In the genomic region with DNA sequence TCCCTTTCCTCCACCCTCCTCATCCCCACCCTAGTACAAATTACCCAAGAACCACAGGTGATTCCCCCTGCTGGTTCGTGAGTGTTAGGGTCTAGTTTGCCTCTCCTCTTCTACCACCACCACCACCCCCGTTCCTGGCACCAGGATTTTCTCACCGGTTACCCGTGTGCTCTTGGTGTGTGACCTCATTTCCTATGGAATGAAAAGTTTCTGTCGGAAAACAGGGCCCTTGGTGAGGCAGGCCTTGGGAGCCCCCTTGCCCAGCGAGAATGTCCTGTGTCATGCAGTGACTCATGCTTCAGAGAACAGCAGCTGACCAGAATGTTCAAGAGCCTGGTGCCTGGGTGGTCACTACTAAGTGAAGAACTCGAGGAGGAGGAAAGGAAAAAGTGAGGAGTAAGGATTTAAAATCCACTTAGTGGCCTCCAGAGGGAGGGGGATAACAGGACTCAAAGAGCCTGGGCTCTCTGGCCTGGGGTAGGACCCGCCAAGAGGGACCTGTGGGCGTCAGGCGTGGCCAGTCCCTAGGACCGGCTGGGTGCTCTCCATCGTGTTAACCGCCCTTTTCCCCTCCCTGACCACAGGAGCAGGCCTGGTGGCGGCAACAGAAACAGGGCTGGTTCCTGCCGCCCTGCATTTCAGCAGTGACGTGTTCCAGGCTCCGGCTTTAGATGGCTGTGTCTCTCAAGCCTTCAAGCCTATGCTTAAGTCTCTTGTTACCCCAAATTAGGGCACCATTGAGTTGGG, we compare ENCODE assay signal across 8 cellular contexts. TPM values are rescaled to one million over a fixed set of nuclear protein-coding genes. Genes with fewer than 3 reads are reported as not detected.
DNase-seq lines count a peak whose midpoint lies in the region; ATAC-seq, FAIRE-seq and TF ChIP-seq lines count a peak whose summit lies in the region.

No MANE protein-coding gene starts in this region.

- H2AK5ac ChIP-seq in mesenchymal stem cell (ENCODE audit: low read length, severe bottlenecking), result peak overlapping the region; percentile 77

- H3K27ac ChIP-seq in BLaER1 treated with 17β-estradiol and CSF1 and Interleukin-3, amounts not matched to agents 10 nM and 100 nM, result no peak overlapping the region
- H3K27ac ChIP-seq in PC-3 (ENCODE audit: low read length) (peak overlapping the region; percentile 86), mesenchymal stem cell (ENCODE audit: low read length, poor library complexity, severe bottlenecking) (peak overlapping the region; percentile 99)

- peak overlapping the region in 1 of 2 experiments; percentile 86 for H3K14ac ChIP-seq in mesenchymal stem cell (ENCODE audit: low read length in 2 of 2)

- peak overlapping the region; percentile 94 for H2BK120ac ChIP-seq in mesenchymal stem cell (ENCODE audit: low read depth, low read length)

- peaks cover 0 to 82% (median 41%) of the 10 kb centered on the region in 11 experiments; a peak in 18 of 22 replicates for H4K20me1 ChIP-seq in BLaER1 treated with 17β-estradiol and CSF1 and Interleukin-3, amounts not matched to agents 10 nM and 100 nM
- no peaks in the 10 kb centered on the region for H4K20me1 ChIP-seq in PC-3 (ENCODE audit: low read length)

- BruUV-seq in PC-3 (replicated peaks; lab: Mats Ljungman, UMichigan), result TSS peak; percentile 89

- no peaks in the 10 kb centered on the region for H3K9me3 Mint-ChIP-seq in effector memory CD8-positive, alpha-beta T cell
- H3K9me3 Mint-ChIP-seq in type B pancreatic cell, result no peaks in the 10 kb centered on the region

- H3K4me1 Mint-ChIP-seq in effector memory CD8-positive, alpha-beta T cell (ENCODE audit: low read depth in 2 of 2), result peaks cover 2 to 9% of the 10 kb centered on the region in 2 donors
- peaks cover 60% of the 10 kb centered on the region for H3K4me1 Mint-ChIP-seq in type B pancreatic cell (ENCODE audit: unreplicated experiment)

- H3F3A ChIP-seq in PC-3 (ENCODE audit: low read length, unreplicated experiment), result peaks cover 4% of the 10 kb centered on the region

- H3K4me3 Mint-ChIP-seq in effector memory CD8-positive, alpha-beta T cell, result peak overlapping the region; percentile 63 to 74
- peak overlapping the region; percentile 83 for H3K4me3 Mint-ChIP-seq in type B pancreatic cell

- peak; percentile 75 for ATAC-seq in PC-3
- peak; percentile 58 for ATAC-seq in effector memory CD8-positive, alpha-beta T cell (replicated peaks)
- no peak for ATAC-seq in HG03571 (IDR thresholded peaks at IDR 0.05; ENCODE audit: unreplicated experiment)

- H3K9ac ChIP-seq in BLaER1 treated with 17β-estradiol and CSF1 and Interleukin-3, amounts not matched to agents 10 nM and 100 nM, result no peak overlapping the region
- H3K9ac ChIP-seq in PC-3 (ENCODE audit: low read length) (peak overlapping the region; percentile 65), mesenchymal stem cell (ENCODE audit: low read length) (peak overlapping the region; percentile 88)

- H3K4me3 ChIP-seq in BLaER1 treated with 17β-estradiol and CSF1 and Interleukin-3, amounts not matched to agents 10 nM and 100 nM, result 0 out of 20 replicates have a peak overlapping the region, but pooled peaks of 1 of the 10 experiments have one; percentile 43
- peak overlapping the region; percentile 72 for H3K4me3 ChIP-seq in PC-3 (ENCODE audit: low read length)
- peak overlapping the region in 1 of 2 experiments; percentile 59 for H3K4me3 ChIP-seq in mesenchymal stem cell (ENCODE audit: insufficient read depth in 1 of 2, low read depth in 1 of 2, low read length in 2 of 2)

- CTCF ChIA-PET in PC-3 (lab: Charles Lee), result no interaction called here

- peak overlapping the region; percentile 45 to 79 (median 66) for H3K4me2 ChIP-seq in BLaER1 treated with 17β-estradiol and CSF1 and Interleukin-3, amounts not matched to agents 10 nM and 100 nM
- H3K4me2 ChIP-seq in PC-3 (ENCODE audit: low read length) (peak overlapping the region; percentile 97), mesenchymal stem cell (ENCODE audit: low read length, poor library complexity, severe bottlenecking) (peak overlapping the region; percentile 65)

- peak overlapping the region; percentile 97 for H2BK5ac ChIP-seq in mesenchymal stem cell (ENCODE audit: low read depth, low read length, poor library complexity, severe bottlenecking)

- no peaks in the 10 kb centered on the region for H3K9me2 ChIP-seq in PC-3 (replicated peaks; ENCODE audit: low read length)

- H3K9me3 ChIP-seq in BLaER1 treated with 17β-estradiol and CSF1 and Interleukin-3, amounts not matched to agents 10 nM and 100 nM (replicated peaks in 1 of 11), result no peaks in the 10 kb centered on the region
- H3K9me3 ChIP-seq in PC-3 (ENCODE audit: low read length) (no peaks in the 10 kb centered on the region), mesenchymal stem cell (ENCODE audit: control insufficient read depth, low read length) (no peaks in the 10 kb centered on the region)

- H3K36me3 Mint-ChIP-seq in effector memory CD8-positive, alpha-beta T cell (ENCODE audit: insufficient read depth), result no peaks in the 10 kb centered on the region
- H3K36me3 Mint-ChIP-seq in type B pancreatic cell, result peaks cover 14% of the 10 kb centered on the region

- peaks cover 48 to 75% of the 10 kb centered on the region in 2 donors for H3K27me3 Mint-ChIP-seq in effector memory CD8-positive, alpha-beta T cell
- H3K27me3 Mint-ChIP-seq in type B pancreatic cell, result no peaks in the 10 kb centered on the region

- peaks cover 34 to 45% (median 40%) of the 10 kb centered on the region in 11 experiments for H3K27me3 ChIP-seq in BLaER1 treated with 17β-estradiol and CSF1 and Interleukin-3, amounts not matched to agents 10 nM and 100 nM
- H3K27me3 ChIP-seq in PC-3 (ENCODE audit: low read length) (no peaks in the 10 kb centered on the region), mesenchymal stem cell (ENCODE audit: control insufficient read depth in 1 of 2, insufficient read depth in 1 of 2, low read length in 2 of 2) (no peaks in the 10 kb centered on the region)

- no peak overlapping the region for H3K27ac Mint-ChIP-seq in effector memory CD8-positive, alpha-beta T cell
- peak overlapping the region; percentile 94 for H3K27ac Mint-ChIP-seq in type B pancreatic cell

- H4K91ac ChIP-seq in mesenchymal stem cell (ENCODE audit: low read length), result peak overlapping the region; percentile 58

- peak overlapping the region; percentile 57 for H2BK15ac ChIP-seq in mesenchymal stem cell (ENCODE audit: low read depth, poor library complexity, severe bottlenecking)

- 0% methylated on average over 17 of the region's 17 CpGs for WGBS in mesenchymal stem cell

- peak overlapping the region; percentile 36 to 82 for H3K4ac ChIP-seq in mesenchymal stem cell (ENCODE audit: low read depth in 1 of 2, low read length in 2 of 2)

- DNase-seq in PC-3, result peak; percentile 83
- no peak for DNase-seq in effector memory CD8-positive, alpha-beta T cell
- DNase-seq in mesenchymal stem cell, result peak; percentile 100
- no peak for DNase-seq in type B pancreatic cell (ENCODE audit: extremely low spot score, unreplicated experiment)
- no peak for DNase-seq in stimulated activated CD4-positive, alpha-beta T cell treated with anti-CD3 and anti-CD28 coated beads, Interleukin-15, amount 100 ng/mL, for 24 hours
- DNase-seq in D721Med (ENCODE audit: insufficient read length, low spot score), result no peak

- H3K23ac ChIP-seq in mesenchymal stem cell (ENCODE audit: low read length in 2 of 2), result no peak overlapping the region

- H3K36me3 ChIP-seq in BLaER1 treated with 17β-estradiol and CSF1 and Interleukin-3, amounts not matched to agents 10 nM and 100 nM, result peaks cover 0 to 10% (median 5%) of the 10 kb centered on the region in 11 experiments; a peak in 7 of 22 replicates
- H3K36me3 ChIP-seq in PC-3 (ENCODE audit: low read depth, low read length) (no peaks in the 10 kb centered on the region), mesenchymal stem cell (ENCODE audit: control insufficient read depth in 1 of 2, insufficient read depth in 2 of 2, low read depth in 1 of 2, low read length in 2 of 2) (peaks cover 0 to 3% of the 10 kb centered on the region in 2 experiments)

- peak overlapping the region; percentile 55 to 84 for H3K18ac ChIP-seq in mesenchymal stem cell (ENCODE audit: low read depth in 1 of 2, low read length in 2 of 2)

- no peak for FAIRE-seq in D721Med (lab: Jason Lieb, UNC)

- TF ChIP-seq CTCF in PC-3 (conservative IDR thresholded peaks at IDR 0.05; ENCODE audit: low read depth, low read length) (no peak), type B pancreatic cell (conservative IDR thresholded peaks at IDR 0.05) (peak; percentile 49), D721Med (IDR thresholded peaks at IDR 0.05; ENCODE audit: insufficient read depth, missing control alignments) (no peak)

- intact Hi-C loops in PC-3 (cut with micrococcal nuclease), result no loop called here

- POLR2A ChIA-PET in PC-3 (lab: Charles Lee; ENCODE audit: unreplicated experiment), result interaction anchor here (0.5 kb wide), 1 partner anchor 690 kb away, joined by 3 read pairs; no protein-coding TSS in a partner anchor

- peak overlapping the region in 1 of 2 experiments; percentile 97 for H2BK12ac ChIP-seq in mesenchymal stem cell (ENCODE audit: low read length in 2 of 2)

- H2AFZ ChIP-seq in PC-3 (ENCODE audit: low read length), result peak overlapping the region; percentile 82
- H2AFZ ChIP-seq in mesenchymal stem cell (ENCODE audit: low read depth, low read length), result peak overlapping the region; percentile 36

- H3K4me1 ChIP-seq in BLaER1 treated with 17β-estradiol and CSF1 and Interleukin-3, amounts not matched to agents 10 nM and 100 nM, result peaks cover 19 to 23% (median 21%) of the 10 kb centered on the region in 10 experiments
- H3K4me1 ChIP-seq in PC-3 (ENCODE audit: insufficient read depth, low read length) (peaks cover 30% of the 10 kb centered on the region), mesenchymal stem cell (ENCODE audit: control insufficient read depth, insufficient read depth, low read depth, low read length) (peaks cover 25% of the 10 kb centered on the region)

- H3K79me2 ChIP-seq in PC-3 (ENCODE audit: low read length), result 0 out of 2 replicates have a peak, but pooled peaks cover 6% of the 10 kb centered on the region

- peak overlapping the region; percentile 81 for H4K8ac ChIP-seq in mesenchymal stem cell (ENCODE audit: low read length)

- peaks cover 37% of the 10 kb centered on the region for H3K79me1 ChIP-seq in mesenchymal stem cell (replicated peaks; ENCODE audit: low read length, poor library complexity, severe bottlenecking)

RNA-seq across cellular contexts. Expression of a gene that starts 30.2 kb away (rescaled TPM):
- total RNA-seq in PC-3 (2014; rRNA removed) (not detected in 2 replicates), type B pancreatic cell (ENCODE audit: low replicate concordance) (0.63 TPM in 1 of 2 replicates, not detected in the other)
- polyA plus RNA-seq in mesenchymal stem cell (2013, experiment 1 of 2), result 0.19 TPM
- 0.07 TPM for polyA plus RNA-seq in mesenchymal stem cell (2013, experiment 2 of 2)

RNA-seq across cellular contexts. Expression of a gene that starts 41.4 kb away (rescaled TPM):
- total RNA-seq in PC-3 (2014; rRNA removed) (2.7 and 4.1 TPM in 2 replicates), type B pancreatic cell (ENCODE audit: low replicate concordance) (26.2 and 29.1 TPM in 2 replicates)
- polyA plus RNA-seq in mesenchymal stem cell (2013, experiment 1 of 2), result 32.9 TPM
- 33.1 TPM for polyA plus RNA-seq in mesenchymal stem cell (2013, experiment 2 of 2)

Comparison
In these comparisons a context has a peak if more than half of its experiments do, and no peak if none do; other contexts are left out.
1. H3K27ac ChIP-seq: peak in PC-3 (single experiment) and mesenchymal stem cell (single experiment); none in BLaER1 treated with 17β-estradiol and CSF1 and Interleukin-3, amounts not matched to agents 10 nM and 100 nM (0 of 11).
2. H3K9ac ChIP-seq: peak in PC-3 (single experiment) and mesenchymal stem cell (single experiment); none in BLaER1 treated with 17β-estradiol and CSF1 and Interleukin-3, amounts not matched to agents 10 nM and 100 nM (0 of 11).
3. DNase-seq: peak in PC-3 (single experiment) and mesenchymal stem cell (single experiment); none in effector memory CD8-positive, alpha-beta T cell (0 of 3), type B pancreatic cell (single experiment), stimulated activated CD4-positive, alpha-beta T cell treated with anti-CD3 and anti-CD28 coated beads, Interleukin-15, amount 100 ng/mL, for 24 hours (single experiment) and D721Med (single experiment).
4. Peak in every context shown above with its lines, with median percentiles within 50 percentile points of each other: H3K4me2 ChIP-seq.